22 cellular contexts compared by ENCODE assay signal in genomic region chr10:566241-566885, GRCh38.
DNase-seq lines count a peak whose midpoint lies in the region; FAIRE-seq and TF ChIP-seq lines count a peak whose summit lies in the region.
"Had no signal": no experiment of that assay in that cellular context is flagged by ENCODE, and none has a peak within 500 bp of the region (broad histone marks: within the 10 kb centered on the region; RNA-seq: fewer than 3 reads in every experiment).

No MANE protein-coding gene starts in this region.

- H3K27ac ChIP-seq in OCI-LY1 (ENCODE audit: low read depth, low read length, poor library complexity, severe bottlenecking) (peak overlapping the region; percentile 100), mesenchymal stem cell (ENCODE audit: low read length, poor library complexity, severe bottlenecking) (no peak overlapping the region), small intestine (ENCODE audit: low read depth in 1 of 2, low read length in 1 of 2) (no peak overlapping the region)
- H3K27ac ChIP-seq: GM23248 had no signal

- no peak overlapping the region for H3K23ac ChIP-seq in mesenchymal stem cell (ENCODE audit: low read length in 2 of 2)

- peak; percentile 45 for DNase-seq in H7
- DNase-seq in mesenchymal stem cell, result no peak
- DNase-seq in small intestine, result peak; percentile 65
- no peak for DNase-seq in hypothalamus (lab: John Stamatoyannopoulos, UW)
- no peak for DNase-seq in HPDE6-E6E7 (ENCODE audit: extremely low spot score)
- DNase-seq in DMS153 (lab: John Stamatoyannopoulos, UW), result no peak
- DNase-seq: CD4-positive, alpha-beta T cell; COR-L47; DMS 273 treated with DMSO at 0.1 percent for 48 hours; GM23248; MG63; NCI-H1092; NCI-H1436 treated with DMSO at 0.1 percent for 48 hours; NCI-H1930; NCI-H226; NCI-H510A treated with DMSO at 0.1 percent for 48 hours; NCI-H774; OCI-M1; Right ventricle myocardium superior had no signal

- H2AFZ ChIP-seq in OCI-LY1 (ENCODE audit: low read length) (no peak overlapping the region), mesenchymal stem cell (ENCODE audit: low read depth, low read length) (no peak overlapping the region)
- H2AFZ ChIP-seq: GM23248 had no signal

- H3K14ac ChIP-seq in mesenchymal stem cell (ENCODE audit: low read length in 2 of 2), result peak overlapping the region in 1 of 2 experiments; percentile 75

- peaks cover 10% of the 10 kb centered on the region for H3K9me3 ChIP-seq in OCI-LY1 (ENCODE audit: low read length)
- peaks cover 21% of the 10 kb centered on the region for H3K9me3 ChIP-seq in mesenchymal stem cell (ENCODE audit: control insufficient read depth, low read length)
- no peaks in the 10 kb centered on the region for H3K9me3 ChIP-seq in small intestine (ENCODE audit: control insufficient read depth, low read depth)

- H2BK15ac ChIP-seq in mesenchymal stem cell (ENCODE audit: low read depth, poor library complexity, severe bottlenecking), result peak overlapping the region; percentile 9

- peaks cover 8% of the 10 kb centered on the region for H3F3A ChIP-seq in OCI-LY1 (ENCODE audit: insufficient read depth, low read length)

- H3K9me2 ChIP-seq in OCI-LY1 (ENCODE audit: low read depth, low read length), result no peaks in the 10 kb centered on the region

- peaks cover 38% of the 10 kb centered on the region for H3K79me2 ChIP-seq in OCI-LY1 (ENCODE audit: insufficient read depth, low read length)

- H2BK5ac ChIP-seq in mesenchymal stem cell (ENCODE audit: low read depth, low read length, poor library complexity, severe bottlenecking), result no peak overlapping the region

- 97% methylated on average over 20 of the region's 22 CpGs for WGBS in mesenchymal stem cell
- WGBS in small intestine, 3 donors, result 40 to 73% (median 56%) methylated on average over 22 of the region's 22 CpGs

- no peak overlapping the region for H2BK120ac ChIP-seq in mesenchymal stem cell (ENCODE audit: low read depth, low read length)

- no peak for FAIRE-seq in small intestine (lab: Jason Lieb, UNC)
- FAIRE-seq: GM12891, RCC 7860 had no signal

- no peak overlapping the region for H3K4me3 ChIP-seq in H7 (ENCODE audit: insufficient read depth, low read depth, low read length)
- H3K4me3 ChIP-seq in OCI-LY1 (ENCODE audit: low read depth, low read length, poor library complexity, severe bottlenecking), result peak overlapping the region; percentile 33
- H3K4me3 ChIP-seq in mesenchymal stem cell (ENCODE audit: insufficient read depth in 1 of 2, low read depth in 1 of 2, low read length in 2 of 2), result no peak overlapping the region
- no peak overlapping the region for H3K4me3 ChIP-seq in small intestine (ENCODE audit: low read depth in 1 of 2, low read length in 2 of 2)
- H3K4me3 ChIP-seq: GM23248, MG63 had no signal

- H3K36me3 ChIP-seq in H7 (replicated peaks; ENCODE audit: control insufficient read depth, insufficient read depth, low read length), result no peaks in the 10 kb centered on the region
- H3K36me3 ChIP-seq in OCI-LY1 (ENCODE audit: insufficient read depth, low read length), result peaks cover 35% of the 10 kb centered on the region
- peaks cover 0 to 10% of the 10 kb centered on the region in 2 experiments for H3K36me3 ChIP-seq in mesenchymal stem cell (ENCODE audit: control insufficient read depth in 1 of 2, insufficient read depth in 2 of 2, low read depth in 1 of 2, low read length in 2 of 2)
- H3K36me3 ChIP-seq in small intestine (ENCODE audit: control insufficient read depth in 2 of 2, insufficient read depth in 2 of 2, low read length in 2 of 2), result no peaks in the 10 kb centered on the region
- H3K36me3 ChIP-seq: MG63 had no signal

- peaks cover 47% of the 10 kb centered on the region for H3K79me1 ChIP-seq in mesenchymal stem cell (replicated peaks; ENCODE audit: low read length, poor library complexity, severe bottlenecking)

- H4K8ac ChIP-seq in mesenchymal stem cell (ENCODE audit: low read length), result no peak overlapping the region

- no peaks in the 10 kb centered on the region for H4K20me1 ChIP-seq in OCI-LY1 (ENCODE audit: insufficient read depth, low read length)

- H2BK12ac ChIP-seq in mesenchymal stem cell (ENCODE audit: low read length in 2 of 2), result no peak overlapping the region

- H3K27me3 ChIP-seq in H7 (ENCODE audit: control insufficient read depth, insufficient read depth, low read length), result no peaks in the 10 kb centered on the region
- H3K27me3 ChIP-seq in OCI-LY1 (ENCODE audit: insufficient read depth, low read length), result no peaks in the 10 kb centered on the region
- no peaks in the 10 kb centered on the region for H3K27me3 ChIP-seq in mesenchymal stem cell (ENCODE audit: control insufficient read depth in 1 of 2, insufficient read depth in 1 of 2, low read length in 2 of 2)
- no peaks in the 10 kb centered on the region for H3K27me3 ChIP-seq in small intestine (ENCODE audit: control insufficient read depth in 2 of 2, insufficient read depth in 2 of 2, low read length in 2 of 2)
- H3K27me3 ChIP-seq: MG63 had no signal

- H3K4me1 ChIP-seq in OCI-LY1 (ENCODE audit: insufficient read depth, low read length, severe bottlenecking) (peaks cover 79% of the 10 kb centered on the region), mesenchymal stem cell (ENCODE audit: control insufficient read depth, insufficient read depth, low read depth, low read length) (peaks cover 18% of the 10 kb centered on the region), small intestine (ENCODE audit: control insufficient read depth in 2 of 2, insufficient read depth in 1 of 2, low read depth in 1 of 2, low read length in 1 of 2) (no peaks in the 10 kb centered on the region)

- H3K4ac ChIP-seq in mesenchymal stem cell (ENCODE audit: low read depth in 1 of 2, low read length in 2 of 2), result no peak overlapping the region

- H3K4me2 ChIP-seq in OCI-LY1 (ENCODE audit: low read length) (peak overlapping the region; percentile 46), mesenchymal stem cell (ENCODE audit: low read length, poor library complexity, severe bottlenecking) (no peak overlapping the region)

- no peak overlapping the region for H2AK5ac ChIP-seq in mesenchymal stem cell (ENCODE audit: low read length, severe bottlenecking)

- H3K9ac ChIP-seq in OCI-LY1 (ENCODE audit: low read length), result peak overlapping the region; percentile 67
- no peak overlapping the region for H3K9ac ChIP-seq in mesenchymal stem cell (ENCODE audit: low read length)
- H3K9ac ChIP-seq: GM23248 had no signal

- TF ChIP-seq CTCF in OCI-LY1 (IDR thresholded peaks at IDR 0.05; ENCODE audit: low read length), result peak; percentile 43; the same call in 1 of the 2 replicates

- no peak overlapping the region for H3K18ac ChIP-seq in mesenchymal stem cell (ENCODE audit: low read depth in 1 of 2, low read length in 2 of 2)

- H4K91ac ChIP-seq in mesenchymal stem cell (ENCODE audit: low read length), result no peak overlapping the region

Comparison
In these comparisons a context has a peak if more than half of its experiments do, and no peak if none do; other contexts are left out.
1. DNase-seq: peak in H7 (single experiment) and small intestine (single experiment); none in mesenchymal stem cell (single experiment), hypothalamus (0 of 51), HPDE6-E6E7 (single experiment) and DMS153 (single experiment).